ENCODE assay signal across 20 cellular contexts in the genomic region with DNA sequence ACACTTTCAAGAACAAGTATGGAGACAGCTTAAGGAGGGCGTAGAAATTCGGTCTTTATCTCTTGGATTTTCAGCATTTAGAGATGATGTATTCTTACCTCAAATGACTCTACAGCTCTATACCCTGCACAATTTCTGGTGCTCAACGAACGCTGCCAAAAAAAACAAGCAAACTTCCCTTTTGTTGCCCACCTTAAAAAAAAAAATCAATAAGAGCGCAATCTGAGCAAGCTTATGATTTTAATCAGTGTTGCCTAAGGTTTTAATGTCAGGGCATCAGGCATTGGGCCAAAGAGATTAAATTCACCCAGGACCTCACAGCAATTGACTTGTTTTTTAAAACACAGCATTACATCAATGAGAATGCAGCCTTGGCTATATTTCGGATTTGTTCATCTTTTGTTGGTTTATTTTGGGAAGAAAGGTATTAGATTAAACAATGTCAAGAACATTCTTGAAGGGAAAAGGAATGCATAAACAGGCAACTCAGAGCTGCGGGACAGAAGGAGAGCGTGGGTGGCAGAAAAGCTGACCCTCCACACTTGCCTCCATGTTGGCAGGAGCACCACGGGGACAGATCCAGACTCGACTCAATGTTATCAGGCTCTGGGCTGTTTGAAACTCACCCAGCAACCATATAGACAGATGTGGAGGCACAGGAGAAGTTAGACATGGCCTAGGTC.
"Had no signal": no experiment of that assay in that cellular context is flagged by ENCODE, and none has a peak within 500 bp of the region (broad histone marks: within the 10 kb centered on the region; RNA-seq: fewer than 3 reads in every experiment).

No MANE protein-coding gene starts in this region.

- H3K9me3 Mint-ChIP-seq: activated CD4-positive, alpha-beta memory T cell treated with anti-CD3 and anti-CD28 coated beads for 36 hours; activated T-helper 1 cell treated with anti-CD3 and anti-CD28 coated beads, Interleukin-12 subunit alpha, Interleukin-12 subunit beta, Interleukin-2, Interleukin-4 antibody, amounts not matched to agents 30 ng/mL and 10 ng/mL and 1 ng/mL, durations not matched to agents 14 hours and 24 hours and 36 hours; central memory CD8-positive, alpha-beta T cell; natural killer cell treated with Interleukin-12 subunit alpha and Interleukin-12 subunit beta and Interleukin-15 and Interleukin-18, amount 100 ng/mL, for 72 hours had no signal

- H3K27ac Mint-ChIP-seq: activated B cell treated with CpG ODN at 0.5 μM for 24 hours; activated CD4-positive, alpha-beta memory T cell treated with anti-CD3 and anti-CD28 coated beads for 36 hours; activated naive CD8-positive, alpha-beta T cell; activated T-helper 1 cell treated with anti-CD3 and anti-CD28 coated beads, Interleukin-12 subunit alpha, Interleukin-12 subunit beta, Interleukin-2, Interleukin-4 antibody, amounts not matched to agents 30 ng/mL and 10 ng/mL and 1 ng/mL, durations not matched to agents 14 hours and 24 hours and 36 hours; natural killer cell treated with Interleukin-12 subunit alpha and Interleukin-12 subunit beta and Interleukin-15 and Interleukin-18, amount 100 ng/mL, for 72 hours; stimulated activated memory B cell treated with anti-CD40 and anti-IgM and Interleukin-4, amounts not matched to agents 10 μg/mL and 1 μg/mL and 100 μg/mL, for 72 hours had no signal

- H3K4me3 ChIP-seq: testis, upper lobe of left lung had no signal

- H3K27me3 ChIP-seq: brain microvascular endothelial cell, testis, upper lobe of left lung had no signal

- ATAC-seq: left lobe of liver; sciatic nerve; stimulated activated memory B cell treated with anti-CD40 and anti-IgM and Interleukin-4, amounts not matched to agents 10 μg/mL and 1 μg/mL and 100 μg/mL, for 72 hours had no signal

- DNase-seq: activated B cell treated with CpG ODN at 0.5 μM for 24 hours; activated CD4-positive, alpha-beta memory T cell treated with anti-CD3 and anti-CD28 coated beads for 36 hours; activated CD4-positive, alpha-beta T cell treated with anti-CD3 and anti-CD28 coated beads for 4 hours; activated T-cell treated with anti-CD3 and anti-CD28 coated beads for 4 hours; amygdala; brain microvascular endothelial cell; cortex of kidney; erythroblast; head of caudate nucleus; kidney; stimulated activated CD4-positive, alpha-beta T cell treated with anti-CD3 and anti-CD28 coated beads, Interleukin-4, amount 100 ng/mL, for 24 hours; testis; upper lobe of left lung had no signal

- H3K27me3 Mint-ChIP-seq: stimulated activated memory B cell treated with anti-CD40 and anti-IgM and Interleukin-4, amounts not matched to agents 10 μg/mL and 1 μg/mL and 100 μg/mL, for 72 hours had no signal

- H3K9me3 ChIP-seq: testis, upper lobe of left lung had no signal

- H3K4me1 ChIP-seq: testis, upper lobe of left lung had no signal

- H3K4me3 Mint-ChIP-seq: activated B cell treated with CpG ODN at 0.5 μM for 24 hours; activated CD4-positive, alpha-beta memory T cell treated with anti-CD3 and anti-CD28 coated beads for 36 hours; activated naive CD8-positive, alpha-beta T cell; activated T-helper 1 cell treated with anti-CD3 and anti-CD28 coated beads, Interleukin-12 subunit alpha, Interleukin-12 subunit beta, Interleukin-2, Interleukin-4 antibody, amounts not matched to agents 30 ng/mL and 10 ng/mL and 1 ng/mL, durations not matched to agents 14 hours and 24 hours and 36 hours; central memory CD8-positive, alpha-beta T cell; natural killer cell treated with Interleukin-12 subunit alpha and Interleukin-12 subunit beta and Interleukin-15 and Interleukin-18, amount 100 ng/mL, for 72 hours; stimulated activated memory B cell treated with anti-CD40 and anti-IgM and Interleukin-4, amounts not matched to agents 10 μg/mL and 1 μg/mL and 100 μg/mL, for 72 hours had no signal

- H3K4me1 Mint-ChIP-seq: activated B cell treated with CpG ODN at 0.5 μM for 24 hours; central memory CD8-positive, alpha-beta T cell had no signal

- H3K36me3 ChIP-seq: brain microvascular endothelial cell, upper lobe of left lung had no signal

- H3K27ac ChIP-seq: brain microvascular endothelial cell, testis, upper lobe of left lung had no signal

- H3K36me3 Mint-ChIP-seq: activated CD4-positive, alpha-beta memory T cell treated with anti-CD3 and anti-CD28 coated beads for 36 hours; activated naive CD8-positive, alpha-beta T cell; natural killer cell treated with Interleukin-12 subunit alpha and Interleukin-12 subunit beta and Interleukin-15 and Interleukin-18, amount 100 ng/mL, for 72 hours; stimulated activated memory B cell treated with anti-CD40 and anti-IgM and Interleukin-4, amounts not matched to agents 10 μg/mL and 1 μg/mL and 100 μg/mL, for 72 hours had no signal
